17 cellular contexts compared by ENCODE assay signal in genomic region chr3:194375473-194375872, GRCh38. TPM values are rescaled to one million over a fixed set of nuclear protein-coding genes. Genes with fewer than 3 reads are reported as not detected.
DNase-seq lines count a peak whose midpoint lies in the region; ATAC-seq and TF ChIP-seq lines count a peak whose summit lies in the region.
"Had no signal": no experiment of that assay in that cellular context is flagged by ENCODE, and none has a peak within 500 bp of the region (broad histone marks: within the 10 kb centered on the region; RNA-seq: fewer than 3 reads in every experiment).

No MANE protein-coding gene starts in this region.

- H3K27ac ChIP-seq in H9 (ENCODE audit: insufficient read length, low read depth, low read length), result no peak overlapping the region
- no peak overlapping the region for H3K27ac ChIP-seq in endodermal cell (ENCODE audit: low read depth, low read length)
- H3K27ac ChIP-seq in neuronal stem cell (replicated peaks; ENCODE audit: low read length), result peak overlapping the region; percentile 82
- H3K27ac ChIP-seq: body of pancreas, epithelial cell of prostate had no signal

- H4K8ac ChIP-seq in H9 (replicated peaks; ENCODE audit: insufficient read length, low read depth, low read length), result no peak overlapping the region
- H4K8ac ChIP-seq in neuronal stem cell (ENCODE audit: low read depth, low read length), result no peak overlapping the region

- H2BK5ac ChIP-seq in H9 (ENCODE audit: insufficient read length, low read length) (no peak overlapping the region), neuronal stem cell (ENCODE audit: low read length) (no peak overlapping the region)

- no peak overlapping the region for H2BK15ac ChIP-seq in H9 (ENCODE audit: low read depth, low read length)
- peak overlapping the region; percentile 64 for H2BK15ac ChIP-seq in neuronal stem cell (ENCODE audit: low read length)

- H3K14ac ChIP-seq in H9 (ENCODE audit: insufficient read depth, low read length), result 0 out of 2 replicates have a peak overlapping the region, but pooled peaks have one; percentile 6
- peak overlapping the region; percentile 86 for H3K14ac ChIP-seq in neuronal stem cell (ENCODE audit: low read length)

- H4K5ac ChIP-seq in H9 (ENCODE audit: insufficient read length, low read depth, low read length), result no peak overlapping the region

- DNase-seq in H9, result peak; percentile 64
- DNase-seq in NCI-H2227 treated with DMSO at 0.1 percent for 48 hours (lab: John Stamatoyannopoulos, UW), result peak; percentile 52
- peak; percentile 82 for DNase-seq in endodermal cell
- no peak for DNase-seq in neuronal stem cell (ENCODE audit: low spot score)
- DNase-seq in HUDEP-2 (lab: John Stamatoyannopoulos, UW; ENCODE audit: unreplicated experiment in 76 of 76), result no peak
- no peak for DNase-seq in SHP77 treated with DMSO at 0.1 percent for 48 hours (lab: John Stamatoyannopoulos, UW)
- DNase-seq: activated CD4-positive, alpha-beta T cell treated with anti-CD3 and anti-CD28 coated beads, Interleukin-2, amount 10 ng/mL, durations not matched to agents 24 days and 14 days; body of pancreas; hypothalamus; midbrain; MM.1S; SW 1271 had no signal

- H2BK120ac ChIP-seq in H9 (ENCODE audit: low read depth, low read length, poor library complexity, severe bottlenecking), result no peak overlapping the region
- no peak overlapping the region for H2BK120ac ChIP-seq in neuronal stem cell (ENCODE audit: low read depth, low read length)

- H3K56ac ChIP-seq in H9 (ENCODE audit: insufficient read length, low read depth, low read length), result no peak overlapping the region

- ATAC-seq in HG02840 (IDR thresholded peaks at IDR 0.05; ENCODE audit: low FRiP score, unreplicated experiment) (no peak), HG02870 (IDR thresholded peaks at IDR 0.05; ENCODE audit: unreplicated experiment) (no peak)
- ATAC-seq: body of pancreas, sciatic nerve had no signal

- no peak overlapping the region for H2BK20ac ChIP-seq in H9 (ENCODE audit: low read depth, low read length, poor library complexity, severe bottlenecking)

- H3K27me3 Mint-ChIP-seq in H9 (ENCODE audit: low read depth), result peaks cover 6% of the 10 kb centered on the region
- peaks cover 16% of the 10 kb centered on the region for H3K27me3 Mint-ChIP-seq in endodermal cell (ENCODE audit: insufficient read depth)

- H3K27ac Mint-ChIP-seq in H9, result peak overlapping the region in 1 of 3 experiments; percentile 48; a peak in 1 of 7 replicates
- H3K27ac Mint-ChIP-seq in endodermal cell, result no peak overlapping the region
- H3K27ac Mint-ChIP-seq: activated CD4-positive, alpha-beta T cell treated with anti-CD3 and anti-CD28 coated beads, Interleukin-2, amount 10 ng/mL, durations not matched to agents 24 days and 14 days had no signal

- H3K23ac ChIP-seq in H9 (ENCODE audit: insufficient read length, low read depth, low read length), result no peak overlapping the region
- no peak overlapping the region for H3K23ac ChIP-seq in neuronal stem cell (ENCODE audit: low read depth, low read length, poor library complexity)

- no peak overlapping the region for H3K4me2 ChIP-seq in H9 (ENCODE audit: insufficient read depth, insufficient read length, low read length)
- H3K4me2 ChIP-seq in neuronal stem cell (ENCODE audit: insufficient read depth, low read length, poor library complexity, severe bottlenecking), result peak overlapping the region; percentile 59

- no CpG with 5 or more reads among the region's 6 CpGs for WGBS in H9 (ENCODE audit: extremely low coverage, insufficient read length, low lambda C conversion rate)
- 4 to 29% methylated on average over 3 to 6 of the region's 6 CpGs for WGBS in endodermal cell (ENCODE audit: insufficient coverage in 1 of 2, insufficient read length in 1 of 2), 2 experiments
- WGBS in neuronal stem cell (ENCODE audit: extremely low coverage in 2 of 2, insufficient read length in 2 of 2, insufficient replicate concordance in 1 of 2), 2 donors, result no CpG with 5 or more reads among the region's 6 CpGs

- no peaks in the 10 kb centered on the region for H3K36me3 ChIP-seq in endodermal cell (ENCODE audit: control insufficient read depth, insufficient read depth, low read length)
- H3K36me3 ChIP-seq in neuronal stem cell (replicated peaks in 1 of 2; ENCODE audit: control insufficient read depth in 2 of 2, insufficient read depth in 2 of 2, low read length in 2 of 2), result no peaks in the 10 kb centered on the region

- H3K18ac ChIP-seq in H9 (ENCODE audit: insufficient read length, low read depth, low read length) (no peak overlapping the region), neuronal stem cell (ENCODE audit: low read length) (peak overlapping the region; percentile 73)

- H3K4me1 Mint-ChIP-seq in H9 (peaks cover 27 to 50% of the 10 kb centered on the region in 2 experiments), endodermal cell (peaks cover 12% of the 10 kb centered on the region)
- H3K4me1 Mint-ChIP-seq: activated CD4-positive, alpha-beta T cell treated with anti-CD3 and anti-CD28 coated beads, Interleukin-2, amount 10 ng/mL, durations not matched to agents 24 days and 14 days had no signal

- H3K9ac ChIP-seq in H9 (ENCODE audit: extremely low read depth, insufficient read length, low read length), result no peak overlapping the region
- no peak overlapping the region for H3K9ac ChIP-seq in endodermal cell (ENCODE audit: extremely low read depth, low read length, poor library complexity, severe bottlenecking)
- H3K9ac ChIP-seq in neuronal stem cell (ENCODE audit: low read depth, low read length, poor library complexity), result no peak overlapping the region

- no peaks in the 10 kb centered on the region for H3K79me2 ChIP-seq in H9 (ENCODE audit: insufficient read depth, low read length)

- no peaks in the 10 kb centered on the region for H3K27me3 ChIP-seq in H9 (ENCODE audit: insufficient read depth, low read length)
- H3K27me3 ChIP-seq in endodermal cell (ENCODE audit: control insufficient read depth, insufficient read depth, low read length, poor library complexity, severe bottlenecking), result peaks cover 17% of the 10 kb centered on the region
- H3K27me3 ChIP-seq in neuronal stem cell (ENCODE audit: control insufficient read depth in 3 of 3, insufficient read depth in 3 of 3, low read depth in 1 of 3, low read length in 3 of 3), result peaks cover 0 to 32% (median 0%) of the 10 kb centered on the region in 3 experiments

- H3K23me2 ChIP-seq in H9 (ENCODE audit: insufficient read length, low read depth, low read length, poor library complexity, severe bottlenecking), result no peaks in the 10 kb centered on the region

- H2BK12ac ChIP-seq in H9 (ENCODE audit: insufficient read length, low read depth, low read length) (no peak overlapping the region), neuronal stem cell (ENCODE audit: low read length) (no peak overlapping the region)

- no peaks in the 10 kb centered on the region for H4K20me1 ChIP-seq in H9 (ENCODE audit: control insufficient read depth, insufficient read depth, insufficient read length)

- H3K4me1 ChIP-seq in H9 (ENCODE audit: insufficient read depth, low read length) (no peaks in the 10 kb centered on the region; the same call in 1 of the 2 replicates), endodermal cell (ENCODE audit: control insufficient read depth, insufficient read depth, low read length) (no peaks in the 10 kb centered on the region), neuronal stem cell (ENCODE audit: control insufficient read depth in 2 of 2, insufficient read depth in 1 of 2, low read depth in 1 of 2, low read length in 2 of 2) (peaks cover 4 to 16% of the 10 kb centered on the region in 2 donors)
- H3K4me1 ChIP-seq: body of pancreas had no signal

- H3K36me3 Mint-ChIP-seq in H9 (ENCODE audit: insufficient read depth in 1 of 3, low read depth in 3 of 3) (no peaks in the 10 kb centered on the region; a peak in 1 of 7 replicates), endodermal cell (ENCODE audit: low read depth) (no peaks in the 10 kb centered on the region)

- no peaks in the 10 kb centered on the region for H3K79me1 ChIP-seq in H9 (ENCODE audit: insufficient read depth, low read depth, low read length, poor library complexity, severe bottlenecking)
- no peaks in the 10 kb centered on the region for H3K79me1 ChIP-seq in neuronal stem cell (ENCODE audit: low read depth, low read length)

- H3T11ph ChIP-seq in H9 (ENCODE audit: low read length), result no peak overlapping the region

- no peak overlapping the region for H2AK5ac ChIP-seq in H9 (ENCODE audit: insufficient read length, low read length)
- H2AK5ac ChIP-seq in neuronal stem cell (ENCODE audit: low read depth, low read length), result no peak overlapping the region

- H3K4me3 Mint-ChIP-seq in H9 (peak overlapping the region in 1 of 2 experiments; percentile 60; a peak in 2 of 5 replicates), endodermal cell (peak overlapping the region; percentile 42)
- H3K4me3 Mint-ChIP-seq: activated CD4-positive, alpha-beta T cell treated with anti-CD3 and anti-CD28 coated beads, Interleukin-2, amount 10 ng/mL, durations not matched to agents 24 days and 14 days had no signal

- H2AFZ ChIP-seq in H9 (ENCODE audit: low read length), result no peak overlapping the region
- H2AFZ ChIP-seq in neuronal stem cell (ENCODE audit: low read length), result peak overlapping the region; percentile 85

- H3K4ac ChIP-seq in H9 (ENCODE audit: low read depth, low read length) (no peak overlapping the region), neuronal stem cell (ENCODE audit: low read length) (no peak overlapping the region)

- TF ChIP-seq CTCF in H9 (conservative IDR thresholded peaks at IDR 0.05) (no peak), endodermal cell (conservative IDR thresholded peaks at IDR 0.05) (no peak)

- H3K9me3 Mint-ChIP-seq in H9 (no peaks in the 10 kb centered on the region; a peak in 1 of 5 replicates), endodermal cell (no peaks in the 10 kb centered on the region)
- H3K9me3 Mint-ChIP-seq: activated CD4-positive, alpha-beta T cell treated with anti-CD3 and anti-CD28 coated beads, Interleukin-2, amount 10 ng/mL, durations not matched to agents 24 days and 14 days had no signal

- H3K9me3 ChIP-seq in H9 (ENCODE audit: control insufficient read depth, low read depth, low read length) (no peaks in the 10 kb centered on the region), endodermal cell (ENCODE audit: control insufficient read depth, low read length) (no peaks in the 10 kb centered on the region), neuronal stem cell (replicated peaks in 1 of 2; ENCODE audit: control insufficient read depth in 2 of 2, insufficient read depth in 1 of 2, low read depth in 1 of 2, low read length in 2 of 2) (no peaks in the 10 kb centered on the region)
- H3K9me3 ChIP-seq: body of pancreas had no signal

- H4K91ac ChIP-seq in H9 (ENCODE audit: insufficient read length, low read depth, low read length) (no peak overlapping the region), neuronal stem cell (ENCODE audit: low read depth, low read length, poor library complexity) (no peak overlapping the region)

- H3K4me3 ChIP-seq in endodermal cell (ENCODE audit: low read length) (peak overlapping the region; percentile 59), neuronal stem cell (ENCODE audit: low read length in 2 of 2) (no peak overlapping the region)
- H3K4me3 ChIP-seq: body of pancreas had no signal

RNA-seq across cellular contexts. Expression of gene LRRC15, which starts 5.9 kb away (rescaled TPM):
- total RNA-seq in H9 (2021) (0.04 and 0.07 TPM in 2 replicates), endodermal cell (under 1 TPM in 1 of 2 donors, not detected in 1; 0.11 TPM)
- 0.07 TPM for polyA plus RNA-seq in endodermal cell (2013, experiment 1 of 2)
- 0.25 TPM for polyA plus RNA-seq in endodermal cell (2013, experiment 2 of 2)
- 0.01 TPM for polyA plus RNA-seq in neuronal stem cell (2013, experiment 1 of 2)
- polyA plus RNA-seq in neuronal stem cell (2013, experiment 2 of 2), result 0.01 TPM
- total RNA-seq: activated CD4-positive, alpha-beta T cell treated with anti-CD3 and anti-CD28 coated beads, Interleukin-2, amount 10 ng/mL, durations not matched to agents 24 days and 14 days; temporal lobe had no signal

RNA-seq across cellular contexts. Expression of gene GP5, which starts 23.6 kb away (rescaled TPM):
- total RNA-seq in H9 (2021) (not detected in 2 replicates), endodermal cell (under 1 TPM; 0.09 to 0.13 TPM)
- 0.07 TPM for polyA plus RNA-seq in endodermal cell (2013, experiment 1 of 2)
- 0.08 TPM for polyA plus RNA-seq in endodermal cell (2013, experiment 2 of 2)
- polyA plus RNA-seq in neuronal stem cell (2013, experiment 1 of 2), result 0.03 TPM
- polyA plus RNA-seq in neuronal stem cell (2013, experiment 2 of 2), result 0.01 TPM
- total RNA-seq: body of pancreas had no signal

RNA-seq across cellular contexts. Expression of gene CPN2, which starts 24.3 kb away (rescaled TPM):
- not detected in 2 replicates for total RNA-seq in H9 (2021)
- under 1 TPM in 1 of 2 donors, not detected in 1; 0.22 TPM for total RNA-seq in endodermal cell
- 0.11 TPM for polyA plus RNA-seq in endodermal cell (2013, experiment 1 of 2)
- polyA plus RNA-seq in endodermal cell (2013, experiment 2 of 2), result not detected
- not detected for polyA plus RNA-seq in neuronal stem cell (2013, experiment 1 of 2)
- polyA plus RNA-seq in neuronal stem cell (2013, experiment 2 of 2), result not detected
- total RNA-seq: activated CD4-positive, alpha-beta T cell treated with anti-CD3 and anti-CD28 coated beads, Interleukin-2, amount 10 ng/mL, durations not matched to agents 24 days and 14 days; body of pancreas; sciatic nerve; temporal lobe had no signal

Comparison
In these comparisons a context has a peak if more than half of its experiments do, and no peak if none do; other contexts are left out.
1. DNase-seq: peak in H9 (single experiment), NCI-H2227 treated with DMSO at 0.1 percent for 48 hours (single experiment) and endodermal cell (single experiment); none in neuronal stem cell (single experiment), HUDEP-2 (0 of 76) and SHP77 treated with DMSO at 0.1 percent for 48 hours (single experiment).